ENCODE assay signal across 18 cellular contexts in genomic region chr2:72695676-72696075, GRCh38.
DNase-seq lines count a peak whose midpoint lies in the region; ATAC-seq, FAIRE-seq and TF ChIP-seq lines count a peak whose summit lies in the region.
"Had no signal": no experiment of that assay in that cellular context is flagged by ENCODE, and none has a peak within 500 bp of the region (broad histone marks: within the 10 kb centered on the region; RNA-seq: fewer than 3 reads in every experiment).

No MANE protein-coding gene starts in this region.

- WGBS in A549 (ENCODE audit: missing lambda C conversion rate): 73% methylated on average over 1 of the region's 1 CpG

- no peaks in the 10 kb centered on the region for H3K36me3 Mint-ChIP-seq in T-helper 2 cell treated with Interferon-gamma antibody and Interleukin-4, amounts not matched to agents 5 μg/mL and 100 μg/mL, for 36 hours (ENCODE audit: low read depth)

- no peaks in the 10 kb centered on the region for H3K27me3 Mint-ChIP-seq in T-helper 2 cell treated with Interferon-gamma antibody and Interleukin-4, amounts not matched to agents 5 μg/mL and 100 μg/mL, for 36 hours (ENCODE audit: low read depth)
- H3K27me3 Mint-ChIP-seq: B cell; CD4-positive, alpha-beta T cell had no signal

- H3K36me3 ChIP-seq in left ventricle myocardium inferior (no peaks in the 10 kb centered on the region), kidney (ENCODE audit: control insufficient read depth in 1 of 2, insufficient read depth in 2 of 2, low read length in 2 of 2) (no peaks in the 10 kb centered on the region)

- FAIRE-seq in A549 (lab: Jason Lieb, UNC) (no peak), kidney (lab: Jason Lieb, UNC) (no peak)
- FAIRE-seq: H54 had no signal

- POLR2A ChIA-PET in A549 (lab: Yijun Ruan, JAX): no interaction called here

- TF ChIP-seq RAD21 in A549 (conservative IDR thresholded peaks at IDR 0.05 in 1 of 2, IDR thresholded peaks at IDR 0.05 in 1 of 2): no peak

- H3K27me3 ChIP-seq in left ventricle myocardium inferior (ENCODE audit: low read depth): no peaks in the 10 kb centered on the region

- ATAC-seq in A549 (0 out of 6 replicates have a peak, but pooled peaks of 1 of the 2 experiments have one; percentile 45), omental fat pad (ENCODE audit: low FRiP score) (no peak)
- ATAC-seq: PC-3 had no signal

- H3K9ac ChIP-seq in kidney (ENCODE audit: low read length in 2 of 2): no peak overlapping the region
- H3K9ac ChIP-seq: SK-N-SH had no signal

- H3K4me3 ChIP-seq in A549 (no peak overlapping the region), left ventricle myocardium inferior (no peak overlapping the region), kidney (ENCODE audit: low read length in 2 of 2) (no peak overlapping the region)

- no peak for TF ChIP-seq POLR2A in A549 (IDR thresholded peaks at IDR 0.05; ENCODE audit: low read length)

- H3K4me2 ChIP-seq in A549: peak overlapping the region; percentile 59

- intact Hi-C loops in left ventricle myocardium inferior (cut with micrococcal nuclease): no loop called here
- intact Hi-C loops in kidney (cut with DNase I): no loop called here

- no peak for TF ChIP-seq EP300 in A549 (IDR thresholded peaks at IDR 0.05)

- CTCF ChIA-PET in A549 (lab: Yijun Ruan, JAX): no interaction called here

- no peak overlapping the region for H3K27ac Mint-ChIP-seq in T-helper 2 cell treated with Interferon-gamma antibody and Interleukin-4, amounts not matched to agents 5 μg/mL and 100 μg/mL, for 36 hours
- H3K27ac Mint-ChIP-seq: B cell; CD4-positive, alpha-beta T cell had no signal

- H3K4me3 Mint-ChIP-seq in T-helper 2 cell treated with Interferon-gamma antibody and Interleukin-4, amounts not matched to agents 5 μg/mL and 100 μg/mL, for 36 hours: no peak overlapping the region
- H3K4me3 Mint-ChIP-seq: B cell; CD4-positive, alpha-beta T cell had no signal

- peaks cover 26% of the 10 kb centered on the region for H3K4me1 ChIP-seq in A549
- H3K4me1 ChIP-seq in left ventricle myocardium inferior: peaks cover 52% of the 10 kb centered on the region
- peaks cover 0 to 3% of the 10 kb centered on the region in 2 donors for H3K4me1 ChIP-seq in kidney (ENCODE audit: control insufficient read depth in 1 of 2, insufficient read depth in 1 of 2, low read depth in 1 of 2, low read length in 2 of 2)

- no peak for DNase-seq in A549 (ENCODE audit: low read depth in 1 of 2, low spot score in 1 of 2)
- DNase-seq in NCI-H1092 (lab: John Stamatoyannopoulos, UW): peak; percentile 4
- peak; percentile 10 for DNase-seq in NCI-H510A treated with DMSO at 0.1 percent for 48 hours (lab: John Stamatoyannopoulos, UW)
- no peak for DNase-seq in left ventricle myocardium inferior
- no peak for DNase-seq in kidney
- DNase-seq in omental fat pad (ENCODE audit: low spot score): no peak
- DNase-seq in DMS153 (lab: John Stamatoyannopoulos, UW): no peak
- DNase-seq in T-helper 2 cell treated with Interferon-gamma antibody and Interleukin-4, amounts not matched to agents 5 μg/mL and 100 μg/mL, for 36 hours (ENCODE audit: low spot score): no peak
- DNase-seq: Calu3; CD4-positive, alpha-beta T cell; Kasumi-1; NCI-H1436; NCI-H2107; NK-92 treated with Interleukin-12 subunit alpha and Interleukin-12 subunit beta, amount 100 ng/mL, for 24 hours; PC-3; SK-N-SH had no signal

- H3K9me3 ChIP-seq in A549: no peaks in the 10 kb centered on the region
- no peaks in the 10 kb centered on the region for H3K9me3 ChIP-seq in left ventricle myocardium inferior (replicated peaks)
- no peaks in the 10 kb centered on the region for H3K9me3 ChIP-seq in kidney (ENCODE audit: control insufficient read depth in 1 of 2, low read length in 2 of 2)
- H3K9me3 ChIP-seq: SK-N-SH had no signal

- H3K4me1 Mint-ChIP-seq in T-helper 2 cell treated with Interferon-gamma antibody and Interleukin-4, amounts not matched to agents 5 μg/mL and 100 μg/mL, for 36 hours (ENCODE audit: low read depth): no peaks in the 10 kb centered on the region
- H3K4me1 Mint-ChIP-seq: B cell had no signal

- no peaks in the 10 kb centered on the region for H3K9me3 Mint-ChIP-seq in T-helper 2 cell treated with Interferon-gamma antibody and Interleukin-4, amounts not matched to agents 5 μg/mL and 100 μg/mL, for 36 hours
- H3K9me3 Mint-ChIP-seq: CD4-positive, alpha-beta T cell had no signal

- H3K27ac ChIP-seq in A549 (no peak overlapping the region), left ventricle myocardium inferior (replicated peaks) (peak overlapping the region; percentile 71), kidney (ENCODE audit: low read depth in 2 of 2, low read length in 2 of 2) (no peak overlapping the region)

- TF ChIP-seq CTCF in A549 (IDR thresholded peaks at IDR 0.05): no peak
- TF ChIP-seq CTCF in left ventricle myocardium inferior (IDR thresholded peaks at IDR 0.05; ENCODE audit: borderline replicate concordance): no peak
- no peak for TF ChIP-seq CTCF in kidney (IDR thresholded peaks at IDR 0.05; ENCODE audit: borderline replicate concordance, extremely low read depth, insufficient read depth)
- TF ChIP-seq CTCF in omental fat pad (IDR thresholded peaks at IDR 0.05): no peak

TF ChIP-seq in A549, 52 proteins besides CTCF, POLR2A, EP300 and RAD21:
- TF ChIP-seq HOXB5 (CRISPR knock-in tag; IDR thresholded peaks at IDR 0.05) (no peak), PBX3 (IDR thresholded peaks at IDR 0.05) (no peak), ZSCAN20 (CRISPR knock-in tag; IDR thresholded peaks at IDR 0.05) (no peak), USF2 (IDR thresholded peaks at IDR 0.05) (no peak), FOXS1 (CRISPR knock-in tag; IDR thresholded peaks at IDR 0.05) (no peak), ZNF302 (CRISPR knock-in tag; IDR thresholded peaks at IDR 0.05) (no peak), CBX2 (IDR thresholded peaks at IDR 0.05; ENCODE audit: borderline replicate concordance, low read depth) (no peak), CHD2 (IDR thresholded peaks at IDR 0.05; ENCODE audit: low read length, partially characterized antibody) (no peak), POLR2AphosphoS2 (conservative IDR thresholded peaks at IDR 0.05; ENCODE audit: low read length) (no peak), RCOR1 (IDR thresholded peaks at IDR 0.05; ENCODE audit: low read depth, low read length) (no peak), FOSB (CRISPR knock-in tag; IDR thresholded peaks at IDR 0.05) (no peak), BHLHE40 (IDR thresholded peaks at IDR 0.05; ENCODE audit: low read depth, low read length) (no peak), NR3C1 (IDR thresholded peaks at IDR 0.05) (no peak), ELK1 (IDR thresholded peaks at IDR 0.05; ENCODE audit: low read depth, low read length) (no peak), NFE2L2 (conservative IDR thresholded peaks at IDR 0.05; ENCODE audit: low read length) (no peak), KDM1A (IDR thresholded peaks at IDR 0.05; ENCODE audit: low read depth) (no peak), HOXB13 (CRISPR knock-in tag; IDR thresholded peaks at IDR 0.05; ENCODE audit: low read depth) (no peak), GATA3 (IDR thresholded peaks at IDR 0.05; ENCODE audit: borderline replicate concordance) (no peak), ZC3H11A (IDR thresholded peaks at IDR 0.05) (no peak), MAFK (IDR thresholded peaks at IDR 0.05; ENCODE audit: partially characterized antibody) (no peak)

Comparison
In these comparisons a context has a peak if more than half of its experiments do, and no peak if none do; other contexts are left out.
1. DNase-seq: peak in NCI-H1092 (single experiment) and NCI-H510A treated with DMSO at 0.1 percent for 48 hours (single experiment); none in A549 (0 of 2), left ventricle myocardium inferior (single experiment), kidney (single experiment), omental fat pad (single experiment), DMS153 (single experiment) and T-helper 2 cell treated with Interferon-gamma antibody and Interleukin-4, amounts not matched to agents 5 μg/mL and 100 μg/mL, for 36 hours (single experiment).